8 cellular contexts compared by ENCODE assay signal in genomic region chr14:70601162-70601561, GRCh38. TPM values are rescaled to one million over a fixed set of nuclear protein-coding genes. Genes with fewer than 3 reads are reported as not detected.
A peak's percentile ranks its signal among the peaks of the same experiment; 100 is the strongest.
DNase-seq lines count a peak whose midpoint lies in the region; ATAC-seq, FAIRE-seq and TF ChIP-seq lines count a peak whose summit lies in the region.

No MANE protein-coding gene starts in this region.

- peaks cover 5% of the 10 kb centered on the region for H3K27me3 Mint-ChIP-seq in WTC11 (ENCODE audit: low read depth)
- peaks cover 16% of the 10 kb centered on the region for H3K27me3 Mint-ChIP-seq in stimulated activated naive CD8-positive, alpha-beta T cell treated with anti-CD3 and anti-CD28 coated beads, Interleukin-15, amount 100 ng/mL, for 72 hours

- peak overlapping the region; percentile 82 for H3K4me3 Mint-ChIP-seq in WTC11
- peak overlapping the region; percentile 99 for H3K4me3 Mint-ChIP-seq in stimulated activated naive CD8-positive, alpha-beta T cell treated with anti-CD3 and anti-CD28 coated beads, Interleukin-15, amount 100 ng/mL, for 72 hours

- H3K4me1 Mint-ChIP-seq in WTC11 = peaks cover 15% of the 10 kb centered on the region
- H3K4me1 Mint-ChIP-seq in stimulated activated naive CD8-positive, alpha-beta T cell treated with anti-CD3 and anti-CD28 coated beads, Interleukin-15, amount 100 ng/mL, for 72 hours = peaks cover 43% of the 10 kb centered on the region

- H3K9me3 Mint-ChIP-seq in WTC11 = no peaks in the 10 kb centered on the region
- H3K9me3 Mint-ChIP-seq in stimulated activated naive CD8-positive, alpha-beta T cell treated with anti-CD3 and anti-CD28 coated beads, Interleukin-15, amount 100 ng/mL, for 72 hours = no peaks in the 10 kb centered on the region

- peak overlapping the region; percentile 91 for H3K27ac Mint-ChIP-seq in WTC11
- H3K27ac Mint-ChIP-seq in stimulated activated naive CD8-positive, alpha-beta T cell treated with anti-CD3 and anti-CD28 coated beads, Interleukin-15, amount 100 ng/mL, for 72 hours = peak overlapping the region in 1 of 2 donors; percentile 96

- peak overlapping the region; percentile 44 for H3K4me3 ChIP-seq in iPS-11a (ENCODE audit: low read depth, low read length)

- DNase-seq in NCI-H748 (lab: John Stamatoyannopoulos, UW; ENCODE audit: unreplicated experiment) (peak; percentile 8), NCI-H748 treated with DMSO at 0.1 percent for 48 hours (lab: John Stamatoyannopoulos, UW) (no peak), WTC11 (ENCODE audit: low spot score) (no peak), GM10248 (ENCODE audit: extremely low spot score) (no peak), H54 (ENCODE audit: insufficient read length, low spot score) (no peak)
- DNase-seq in stimulated activated naive CD8-positive, alpha-beta T cell treated with anti-CD3 and anti-CD28 coated beads, Interleukin-15, amount 100 ng/mL, for 72 hours = no peak
- DNase-seq in activated effector memory CD4-positive, alpha-beta T cell treated with anti-CD3 and anti-CD28 coated beads, Interleukin-2, amount 50 U/mL, for 16 hours = no peak

- peaks cover 9% of the 10 kb centered on the region for H3K36me3 Mint-ChIP-seq in WTC11

- POLR2A ChIA-PET in WTC11 (lab: Charles Lee) = no interaction called here
- POLR2A ChIA-PET in GM10248 (lab: Yijun Ruan, JAX) = no interaction called here

- TF ChIP-seq POLR2A in H54 (IDR thresholded peaks at IDR 0.05; ENCODE audit: low read depth, low read length) = no peak

- CTCF ChIA-PET in WTC11 (lab: Charles Lee) (interaction anchor here (0.7 to 1.7 kb wide), 3 partner anchors 112 to 225 kb away, joined by 4 to 7 read pairs (median 4); partner anchors contain the start of gene MAP3K9), GM10248 (lab: Yijun Ruan, JAX) (interaction anchor here (1.2 to 1.9 kb wide), 4 partner anchors 21 to 216 kb away, joined by 3 to 5 read pairs (median 4); partner anchors contain the start of gene MAP3K9)

- peak; percentile 11 for ATAC-seq in WTC11
- no peak for ATAC-seq in stimulated activated naive CD8-positive, alpha-beta T cell treated with anti-CD3 and anti-CD28 coated beads, Interleukin-15, amount 100 ng/mL, for 72 hours

- TF ChIP-seq CTCF in WTC11 (IDR thresholded peaks at IDR 0.05) (no peak), GM10248 (IDR thresholded peaks at IDR 0.05; ENCODE audit: control extremely low read depth, extremely low read depth, low read depth, missing control alignments) (no peak)

- no peak for FAIRE-seq in H54 (lab: Jason Lieb, UNC)

TF ChIP-seq in WTC11, 78 proteins besides CTCF, POLR2A, EP300 and RAD21:
- TF ChIP-seq ZBTB21 (CRISPR knock-in tag; IDR thresholded peaks at IDR 0.05; ENCODE audit: borderline replicate concordance) (no peak), ZNF263 (CRISPR knock-in tag; IDR thresholded peaks at IDR 0.05; ENCODE audit: low read depth) (no peak), HMGA2 (CRISPR knock-in tag; IDR thresholded peaks at IDR 0.05) (no peak), TP53 (CRISPR knock-in tag; IDR thresholded peaks at IDR 0.05) (no peak), NR3C1 (CRISPR knock-in tag; conservative IDR thresholded peaks at IDR 0.05; ENCODE audit: low read depth) (no peak), E2F1 (CRISPR knock-in tag; IDR thresholded peaks at IDR 0.05) (no peak), ETV6 (CRISPR knock-in tag; IDR thresholded peaks at IDR 0.05) (no peak)
- TF ChIP-seq, protein P1, sequence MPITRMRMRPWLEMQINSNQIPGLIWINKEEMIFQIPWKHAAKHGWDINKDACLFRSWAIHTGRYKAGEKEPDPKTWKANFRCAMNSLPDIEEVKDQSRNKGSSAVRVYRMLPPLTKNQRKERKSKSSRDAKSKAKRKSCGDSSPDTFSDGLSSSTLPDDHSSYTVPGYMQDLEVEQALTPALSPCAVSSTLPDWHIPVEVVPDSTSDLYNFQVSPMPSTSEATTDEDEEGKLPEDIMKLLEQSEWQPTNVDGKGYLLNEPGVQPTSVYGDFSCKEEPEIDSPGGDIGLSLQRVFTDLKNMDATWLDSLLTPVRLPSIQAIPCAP (CRISPR knock-in tag; IDR thresholded peaks at IDR 0.05) = no peak
- TF ChIP-seq, protein P2, sequence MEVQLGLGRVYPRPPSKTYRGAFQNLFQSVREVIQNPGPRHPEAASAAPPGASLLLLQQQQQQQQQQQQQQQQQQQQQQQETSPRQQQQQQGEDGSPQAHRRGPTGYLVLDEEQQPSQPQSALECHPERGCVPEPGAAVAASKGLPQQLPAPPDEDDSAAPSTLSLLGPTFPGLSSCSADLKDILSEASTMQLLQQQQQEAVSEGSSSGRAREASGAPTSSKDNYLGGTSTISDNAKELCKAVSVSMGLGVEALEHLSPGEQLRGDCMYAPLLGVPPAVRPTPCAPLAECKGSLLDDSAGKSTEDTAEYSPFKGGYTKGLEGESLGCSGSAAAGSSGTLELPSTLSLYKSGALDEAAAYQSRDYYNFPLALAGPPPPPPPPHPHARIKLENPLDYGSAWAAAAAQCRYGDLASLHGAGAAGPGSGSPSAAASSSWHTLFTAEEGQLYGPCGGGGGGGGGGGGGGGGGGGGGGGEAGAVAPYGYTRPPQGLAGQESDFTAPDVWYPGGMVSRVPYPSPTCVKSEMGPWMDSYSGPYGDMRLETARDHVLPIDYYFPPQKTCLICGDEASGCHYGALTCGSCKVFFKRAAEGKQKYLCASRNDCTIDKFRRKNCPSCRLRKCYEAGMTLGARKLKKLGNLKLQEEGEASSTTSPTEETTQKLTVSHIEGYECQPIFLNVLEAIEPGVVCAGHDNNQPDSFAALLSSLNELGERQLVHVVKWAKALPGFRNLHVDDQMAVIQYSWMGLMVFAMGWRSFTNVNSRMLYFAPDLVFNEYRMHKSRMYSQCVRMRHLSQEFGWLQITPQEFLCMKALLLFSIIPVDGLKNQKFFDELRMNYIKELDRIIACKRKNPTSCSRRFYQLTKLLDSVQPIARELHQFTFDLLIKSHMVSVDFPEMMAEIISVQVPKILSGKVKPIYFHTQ (CRISPR knock-in tag; IDR thresholded peaks at IDR 0.05) = no peak

RNA-seq across cellular contexts. Expression of gene MED6, which starts 0.7 kb away (rescaled TPM):
- total RNA-seq in WTC11 (2021) = 45.0 to 46.3 TPM (median 45.1 TPM) in 3 replicates

RNA-seq across cellular contexts. Expression of gene TTC9, which starts 40.6 kb away (rescaled TPM):
- 21.4 to 26.2 TPM (median 22.5 TPM) in 3 replicates for total RNA-seq in WTC11 (2021)
